32 cellular contexts compared by ENCODE assay signal in the genomic region with DNA sequence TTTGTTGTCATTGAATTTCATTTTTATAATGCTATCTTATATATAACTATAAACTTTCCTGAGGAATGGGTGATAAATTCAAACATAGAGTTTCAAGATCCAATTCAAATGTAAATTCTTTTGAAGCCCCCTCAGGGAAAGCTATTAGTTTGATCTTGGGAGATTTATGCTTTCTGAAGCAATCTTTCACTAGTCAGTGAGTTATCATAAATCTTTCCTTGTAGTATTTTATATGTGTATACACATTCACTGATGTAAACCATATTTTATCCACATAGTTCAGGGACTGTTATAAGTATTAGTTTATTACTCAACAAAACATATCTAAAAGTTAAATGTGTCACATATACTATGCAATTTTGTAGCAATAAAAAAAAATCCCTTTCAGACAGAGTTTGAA.
"Had no signal": no experiment of that assay in that cellular context is flagged by ENCODE, and none has a peak within 500 bp of the region (broad histone marks: within the 10 kb centered on the region; RNA-seq: fewer than 3 reads in every experiment).

No MANE protein-coding gene starts in this region.

- H3K27ac ChIP-seq: adrenal gland, body of pancreas, brain microvascular endothelial cell, breast epithelium, VCaP had no signal

- H3K4me3 ChIP-seq: adrenal gland, body of pancreas, breast epithelium had no signal

- ATAC-seq: activated CD8-positive, alpha-beta T cell treated with anti-CD3 and anti-CD28 coated beads for 36 hours; activated naive CD4-positive, alpha-beta T cell treated with anti-CD3 and anti-CD28 coated beads, Interleukin-2, amount 50 U/mL, for 72 hours; activated T-cell treated with anti-CD3 and anti-CD28 coated beads, Interleukin-2, amount 50 U/mL, for 4 hours; activated T-cell treated with anti-CD3 and anti-CD28 coated beads, Interleukin-2, amount 50 U/mL, for 72 hours; activated T-helper 17 cell treated with anti-CD3 and anti-CD28 coated beads, Interleukin-2, amount 50 U/mL, for 72 hours; body of pancreas had no signal

- H3K36me3 ChIP-seq: adrenal gland, brain microvascular endothelial cell, breast epithelium had no signal

- H3K27me3 ChIP-seq: adrenal gland, body of pancreas, brain microvascular endothelial cell, breast epithelium had no signal

- H3K4me1 ChIP-seq: breast epithelium had no signal

- DNase-seq: activated B cell treated with CpG ODN at 0.5 μM for 24 hours; activated CD4-positive, alpha-beta memory T cell treated with anti-CD3 and anti-CD28 coated beads for 36 hours; activated CD4-positive, alpha-beta T cell treated with anti-CD3 and anti-CD28 coated beads for 4 hours; activated CD4-positive, alpha-beta T cell treated with anti-CD3 and anti-CD28 coated beads, Interleukin-2, amount 10 ng/mL, durations not matched to agents 24 days and 14 days; activated CD4-positive, alpha-beta T cell treated with anti-CD3 and anti-CD28 coated beads, Interleukin-2, amount 50 U/mL, for 1 hour; activated CD4-positive, alpha-beta T cell treated with anti-CD3 and anti-CD28 coated beads, Interleukin-2, amount 50 U/mL, for 4 hours; activated CD4-positive, CD25-positive, alpha-beta regulatory T cell treated with anti-CD3 and anti-CD28 coated beads, Interleukin-2, amount 50 U/mL, for 72 hours; activated CD8-positive, alpha-beta memory T cell treated with anti-CD3 and anti-CD28 coated beads, Interleukin-2, amount 50 U/mL, for 4 hours; activated CD8-positive, alpha-beta T cell treated with anti-CD3 and anti-CD28 coated beads for 36 hours; activated effector memory CD4-positive, alpha-beta T cell treated with anti-CD3 and anti-CD28 coated beads, Interleukin-2, amount 50 U/mL, for 16 hours; activated gamma-delta T cell treated with Interleukin-2 at 50 U/mL for 16 hours; activated naive CD4-positive, alpha-beta T cell; activated naive CD4-positive, alpha-beta T cell treated with anti-CD3 and anti-CD28 coated beads for 36 hours; activated naive CD4-positive, alpha-beta T cell treated with anti-CD3 and anti-CD28 coated beads, Interleukin-2, amount 50 U/mL, for 16 hours; activated naive CD8-positive, alpha-beta T cell treated with anti-CD3 and anti-CD28 coated beads for 36 hours; activated T-cell treated with anti-CD3 and anti-CD28 coated beads for 4 hours; activated T-cell treated with anti-CD3 and anti-CD28 coated beads, Interleukin-2, amount 50 U/mL, for 1 hour; activated T-cell treated with anti-CD3 and anti-CD28 coated beads, Interleukin-2, amount 50 U/mL, for 4 hours; activated T-cell treated with anti-CD3 and anti-CD28 coated beads, Interleukin-2, amount 50 U/mL, for 72 hours; adrenal gland; amniotic stem cell; aorta; body of pancreas; brain microvascular endothelial cell; central memory CD4-positive, alpha-beta T cell; T-helper 1 cell; T-helper 2 cell; T-helper 9 cell had no signal

- H3K9me3 ChIP-seq: adrenal gland, body of pancreas, breast epithelium had no signal
